Comparison of ENCODE assay signal across 16 cellular contexts in the genomic region with DNA sequence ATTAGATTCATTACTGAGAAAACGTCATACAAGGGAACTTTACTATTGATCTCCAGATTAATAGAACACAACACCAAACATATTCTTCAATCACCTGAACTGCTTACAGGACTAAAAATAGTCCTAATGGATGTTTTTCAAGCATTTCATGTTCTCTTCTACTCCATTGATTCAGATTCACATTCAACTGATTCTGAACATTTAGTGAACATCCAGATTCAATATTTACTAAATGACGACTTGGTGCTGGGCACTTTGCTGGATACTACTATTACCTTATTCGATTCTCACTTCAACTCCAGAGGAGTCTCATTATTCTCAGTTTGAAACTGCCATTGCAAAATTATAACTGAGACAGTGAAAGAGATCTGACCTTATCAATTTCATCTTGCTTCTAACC. TPM values are rescaled to one million over a fixed set of nuclear protein-coding genes. Genes with fewer than 3 reads are reported as not detected.
DNase-seq lines count a peak whose midpoint lies in the region; ATAC-seq and TF ChIP-seq lines count a peak whose summit lies in the region.
"Had no signal": no experiment of that assay in that cellular context is flagged by ENCODE, and none has a peak within 500 bp of the region (broad histone marks: within the 10 kb centered on the region; RNA-seq: fewer than 3 reads in every experiment).

No MANE protein-coding gene starts in this region.

- H3K9me3 ChIP-seq in PC-3 (ENCODE audit: low read length) (0 out of 2 replicates have a peak, but pooled peaks cover 6% of the 10 kb centered on the region), endocrine pancreas (ENCODE audit: control insufficient read depth, low read length) (no peaks in the 10 kb centered on the region)
- H3K9me3 ChIP-seq: BLaER1, HAP-1 had no signal

- H3K27me3 ChIP-seq in PC-3 (ENCODE audit: low read length) (no peaks in the 10 kb centered on the region), endocrine pancreas (ENCODE audit: control insufficient read depth, insufficient read depth, low read length) (no peaks in the 10 kb centered on the region)
- H3K27me3 ChIP-seq: BLaER1 had no signal

- H3K36me3 Mint-ChIP-seq in mesothelial cell of epicardium (no peaks in the 10 kb centered on the region), type B pancreatic cell (no peaks in the 10 kb centered on the region)
- H3K36me3 Mint-ChIP-seq: CD14-positive monocyte; CD4-positive, alpha-beta memory T cell had no signal

- H2AFZ ChIP-seq in PC-3 (ENCODE audit: low read length), result no peak overlapping the region

- H3K9ac ChIP-seq in PC-3 (ENCODE audit: low read length), result no peak overlapping the region
- no peak overlapping the region for H3K9ac ChIP-seq in endocrine pancreas (ENCODE audit: control insufficient read depth, insufficient read depth, low read length)
- H3K9ac ChIP-seq: BLaER1 had no signal

- CTCF ChIA-PET in PC-3 (lab: Charles Lee), result interaction anchor here (0.8 kb wide), 2 partner anchors 63 to 65 kb away, joined by 4 read pairs; no protein-coding TSS in a partner anchor

- intact Hi-C loops in PC-3 (cut with micrococcal nuclease), result no loop called here

- no peaks in the 10 kb centered on the region for H4K20me1 ChIP-seq in PC-3 (ENCODE audit: low read length)
- H4K20me1 ChIP-seq: BLaER1 had no signal

- no peak overlapping the region for H3K4me3 Mint-ChIP-seq in mesothelial cell of epicardium
- no peak overlapping the region for H3K4me3 Mint-ChIP-seq in type B pancreatic cell
- H3K4me3 Mint-ChIP-seq: CD14-positive monocyte; CD4-positive, alpha-beta memory T cell; IgD-negative memory B cell had no signal

- POLR2A ChIA-PET in PC-3 (lab: Charles Lee; ENCODE audit: unreplicated experiment), result interaction anchor here (0.7 to 1.0 kb wide), 2 partner anchors 15 to 18 kb away, joined by 4 to 14 read pairs; a partner anchor contains a TSS

- TF ChIP-seq CTCF in PC-3 (conservative IDR thresholded peaks at IDR 0.05; ENCODE audit: low read depth, low read length), result no peak
- no peak for TF ChIP-seq CTCF in mesothelial cell of epicardium (IDR thresholded peaks at IDR 0.05; ENCODE audit: unreplicated experiment)
- no peak for TF ChIP-seq CTCF in type B pancreatic cell (conservative IDR thresholded peaks at IDR 0.05)

- H3K27ac Mint-ChIP-seq in mesothelial cell of epicardium, result peak overlapping the region; percentile 72
- H3K27ac Mint-ChIP-seq in type B pancreatic cell, result peak overlapping the region; percentile 68
- H3K27ac Mint-ChIP-seq: CD14-positive monocyte; CD4-positive, alpha-beta memory T cell; IgD-negative memory B cell had no signal

- BruUV-seq in PC-3 (replicated peaks; lab: Mats Ljungman, UMichigan), result no TSS peak

- H3K79me2 ChIP-seq in PC-3 (ENCODE audit: low read length), result no peaks in the 10 kb centered on the region

- H3K27me3 Mint-ChIP-seq in mesothelial cell of epicardium (ENCODE audit: low read depth) (no peaks in the 10 kb centered on the region), type B pancreatic cell (no peaks in the 10 kb centered on the region)

- ATAC-seq in PC-3 (no peak), HG03045 (IDR thresholded peaks at IDR 0.05; ENCODE audit: unreplicated experiment) (no peak)
- ATAC-seq: HepG2 had no signal

- H3K4me1 ChIP-seq in PC-3 (ENCODE audit: insufficient read depth, low read length) (peaks cover 25% of the 10 kb centered on the region), endocrine pancreas (ENCODE audit: control insufficient read depth, insufficient read depth, low read length) (peaks cover 42% of the 10 kb centered on the region)
- H3K4me1 ChIP-seq: HAP-1 had no signal

- H3F3A ChIP-seq in PC-3 (ENCODE audit: low read length, unreplicated experiment), result peaks cover 3% of the 10 kb centered on the region

- H3K4me1 Mint-ChIP-seq in mesothelial cell of epicardium, result peaks cover 29% of the 10 kb centered on the region
- H3K4me1 Mint-ChIP-seq in type B pancreatic cell (ENCODE audit: unreplicated experiment), result peaks cover 7% of the 10 kb centered on the region
- H3K4me1 Mint-ChIP-seq: CD4-positive, alpha-beta memory T cell had no signal

- H3K9me2 ChIP-seq in PC-3 (replicated peaks; ENCODE audit: low read length), result 0 out of 2 replicates have a peak, but pooled peaks cover 4% of the 10 kb centered on the region

- peak overlapping the region; percentile 8; the same call in 1 of the 2 replicates for H3K4me2 ChIP-seq in PC-3 (ENCODE audit: low read length)
- H3K4me2 ChIP-seq: BLaER1 had no signal

- no peaks in the 10 kb centered on the region; the same call in 1 of the 2 replicates for H3K36me3 ChIP-seq in PC-3 (ENCODE audit: low read depth, low read length)
- no peaks in the 10 kb centered on the region for H3K36me3 ChIP-seq in endocrine pancreas (ENCODE audit: control insufficient read depth, insufficient read depth, low read length)
- H3K36me3 ChIP-seq: BLaER1, HAP-1 had no signal

- DNase-seq in PC-3, result no peak
- no peak for DNase-seq in mesothelial cell of epicardium (ENCODE audit: low spot score in 2 of 2, unreplicated experiment in 2 of 2)
- DNase-seq in type B pancreatic cell (ENCODE audit: extremely low spot score, unreplicated experiment), result no peak
- no peak for DNase-seq in NCI-H1048 (lab: John Stamatoyannopoulos, UW)
- DNase-seq in T-helper 2 cell, result no peak
- DNase-seq: 8988T; CD4-positive, alpha-beta memory T cell; DMS79 treated with DMSO at 0.1 percent for 48 hours; GF-D8 had no signal

- H3K27ac ChIP-seq in PC-3 (ENCODE audit: low read length), result peak overlapping the region; percentile 33
- H3K27ac ChIP-seq: BLaER1 had no signal

- no peak overlapping the region for H3K4me3 ChIP-seq in PC-3 (ENCODE audit: low read length)
- peak overlapping the region; percentile 54 for H3K4me3 ChIP-seq in endocrine pancreas (ENCODE audit: control insufficient read depth, insufficient read depth, low read length)
- H3K4me3 ChIP-seq: BLaER1, HAP-1 had no signal

- H3K9me3 Mint-ChIP-seq in mesothelial cell of epicardium (peaks cover 6% of the 10 kb centered on the region), type B pancreatic cell (peaks cover 4% of the 10 kb centered on the region)
- H3K9me3 Mint-ChIP-seq: CD4-positive, alpha-beta memory T cell; IgD-negative memory B cell had no signal

RNA-seq across cellular contexts. Expression of a gene that starts 18.8 kb away (rescaled TPM):
- 72.0 and 81.3 TPM in 2 replicates for total RNA-seq in PC-3 (2014; rRNA removed)
- total RNA-seq in mesothelial cell of epicardium, result 119 to 122 TPM (median 120 TPM) in 3 replicates
- 76.5 and 88.3 TPM in 2 replicates for total RNA-seq in type B pancreatic cell (ENCODE audit: low replicate concordance)
